In the genomic region with DNA sequence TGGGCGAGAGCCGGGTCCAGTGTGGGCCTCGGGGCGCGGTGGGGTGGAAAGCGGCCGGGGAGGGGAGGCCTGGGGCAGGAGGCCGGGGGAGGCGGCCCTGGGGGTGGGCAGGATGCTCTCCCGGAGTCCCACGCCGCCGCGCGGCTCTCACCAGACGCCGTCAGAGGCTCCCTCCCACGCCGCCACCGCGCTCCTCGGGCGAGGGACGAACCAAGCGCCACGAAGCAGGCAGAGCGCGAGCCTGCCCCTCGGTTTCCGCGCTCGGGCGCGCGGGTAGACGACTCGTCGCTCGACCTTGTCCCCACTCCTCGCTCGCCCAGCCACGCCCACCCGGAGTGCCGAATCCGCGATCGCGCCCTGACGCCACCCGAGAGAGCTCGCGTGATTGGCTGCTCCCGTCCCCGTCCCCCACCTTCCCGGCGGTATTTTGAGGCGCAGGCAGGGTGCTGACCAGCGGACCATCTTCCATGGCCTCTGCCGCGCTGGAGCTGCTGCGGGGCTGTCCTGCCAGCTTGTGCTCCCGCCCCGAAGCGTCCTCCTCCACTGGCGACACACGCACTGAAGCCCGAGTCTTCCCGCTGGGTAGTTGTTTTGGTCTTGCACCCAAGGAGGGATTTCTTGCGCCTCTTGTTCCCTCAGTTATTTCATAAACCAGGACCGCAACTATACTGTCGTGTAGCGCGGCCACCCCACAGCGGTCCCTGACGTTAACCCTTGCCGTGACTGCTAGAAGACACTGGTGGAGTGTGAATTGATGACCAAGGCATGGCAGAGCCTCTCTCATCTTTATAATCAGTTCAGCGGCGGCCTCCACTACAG, we compare ENCODE assay signal across 1 cellular context.
TF ChIP-seq lines count a peak whose summit lies in the region.

A gene with protein sequence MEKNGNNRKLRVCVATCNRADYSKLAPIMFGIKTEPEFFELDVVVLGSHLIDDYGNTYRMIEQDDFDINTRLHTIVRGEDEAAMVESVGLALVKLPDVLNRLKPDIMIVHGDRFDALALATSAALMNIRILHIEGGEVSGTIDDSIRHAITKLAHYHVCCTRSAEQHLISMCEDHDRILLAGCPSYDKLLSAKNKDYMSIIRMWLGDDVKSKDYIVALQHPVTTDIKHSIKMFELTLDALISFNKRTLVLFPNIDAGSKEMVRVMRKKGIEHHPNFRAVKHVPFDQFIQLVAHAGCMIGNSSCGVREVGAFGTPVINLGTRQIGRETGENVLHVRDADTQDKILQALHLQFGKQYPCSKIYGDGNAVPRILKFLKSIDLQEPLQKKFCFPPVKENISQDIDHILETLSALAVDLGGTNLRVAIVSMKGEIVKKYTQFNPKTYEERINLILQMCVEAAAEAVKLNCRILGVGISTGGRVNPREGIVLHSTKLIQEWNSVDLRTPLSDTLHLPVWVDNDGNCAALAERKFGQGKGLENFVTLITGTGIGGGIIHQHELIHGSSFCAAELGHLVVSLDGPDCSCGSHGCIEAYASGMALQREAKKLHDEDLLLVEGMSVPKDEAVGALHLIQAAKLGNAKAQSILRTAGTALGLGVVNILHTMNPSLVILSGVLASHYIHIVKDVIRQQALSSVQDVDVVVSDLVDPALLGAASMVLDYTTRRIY (minus strand): TSS at position 279 of the 819 bp plus-strand sequence. CDS start 9,093 bp downstream, outside the sequence.

TF ChIP-seq in H1, 55 proteins besides CTCF, POLR2A, EP300 and RAD21:
- TF ChIP-seq, protein P1, sequence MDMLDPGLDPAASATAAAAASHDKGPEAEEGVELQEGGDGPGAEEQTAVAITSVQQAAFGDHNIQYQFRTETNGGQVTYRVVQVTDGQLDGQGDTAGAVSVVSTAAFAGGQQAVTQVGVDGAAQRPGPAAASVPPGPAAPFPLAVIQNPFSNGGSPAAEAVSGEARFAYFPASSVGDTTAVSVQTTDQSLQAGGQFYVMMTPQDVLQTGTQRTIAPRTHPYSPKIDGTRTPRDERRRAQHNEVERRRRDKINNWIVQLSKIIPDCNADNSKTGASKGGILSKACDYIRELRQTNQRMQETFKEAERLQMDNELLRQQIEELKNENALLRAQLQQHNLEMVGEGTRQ (IDR thresholded peaks at IDR 0.05; ENCODE audit: low read length), result no peak
- TF ChIP-seq SRF (IDR thresholded peaks at IDR 0.05; ENCODE audit: low read depth, low read length), result peak; percentile 89
- no peak for TF ChIP-seq BRCA1 (IDR thresholded peaks at IDR 0.05; ENCODE audit: low read depth, low read length)
- TF ChIP-seq RXRA (IDR thresholded peaks at IDR 0.05; ENCODE audit: insufficient read depth, low read depth, low read length), result no peak
- no peak for TF ChIP-seq TCF12 (IDR thresholded peaks at IDR 0.05; ENCODE audit: low read depth, low read length)
- TF ChIP-seq NANOG (IDR thresholded peaks at IDR 0.05; ENCODE audit: insufficient read depth, low read depth, low read length, poor library complexity, severe bottlenecking), result no peak
- TF ChIP-seq, protein P2, sequence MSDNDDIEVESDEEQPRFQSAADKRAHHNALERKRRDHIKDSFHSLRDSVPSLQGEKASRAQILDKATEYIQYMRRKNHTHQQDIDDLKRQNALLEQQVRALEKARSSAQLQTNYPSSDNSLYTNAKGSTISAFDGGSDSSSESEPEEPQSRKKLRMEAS (IDR thresholded peaks at IDR 0.05), result 0 out of 2 replicates have a peak, but pooled peaks have one; percentile 34
- peak; percentile 77 for TF ChIP-seq BACH1 (IDR thresholded peaks at IDR 0.05; ENCODE audit: low read length)
- no peak for TF ChIP-seq SP2 (IDR thresholded peaks at IDR 0.05; ENCODE audit: low read length)
- peak; percentile 83; the same call in 1 of the 2 replicates for TF ChIP-seq TBP (IDR thresholded peaks at IDR 0.05; ENCODE audit: low read depth, low read length)
- 0 out of 4 replicates have a peak, but pooled peaks of 1 of the 2 experiments have one; percentile 32 for TF ChIP-seq SIN3A (conservative IDR thresholded peaks at IDR 0.05 in 1 of 2, IDR thresholded peaks at IDR 0.05 in 1 of 2; ENCODE audit: low read depth in 1 of 2, low read length in 2 of 2)
- peak; percentile 78 for TF ChIP-seq TAF1 (IDR thresholded peaks at IDR 0.05; ENCODE audit: low read depth, low read length)
- TF ChIP-seq RBBP5 (IDR thresholded peaks at IDR 0.05; ENCODE audit: borderline replicate concordance, low read depth, low read length), result peak; percentile 93; the same call in 1 of the 2 replicates
- peak; percentile 86 for TF ChIP-seq SP1 (IDR thresholded peaks at IDR 0.05; ENCODE audit: low read depth, low read length)
- TF ChIP-seq CHD2 (IDR thresholded peaks at IDR 0.05; ENCODE audit: low read length), result 0 out of 2 replicates have a peak, but pooled peaks have one; percentile 2
- TF ChIP-seq JUND (IDR thresholded peaks at IDR 0.05; ENCODE audit: low read length), result no peak
- TF ChIP-seq YY1 (IDR thresholded peaks at IDR 0.05; ENCODE audit: low read depth, low read length), result peak; percentile 80
- no peak for TF ChIP-seq CBX8 (IDR thresholded peaks at IDR 0.05; ENCODE audit: borderline replicate concordance, low read depth, low read length)
- TF ChIP-seq POLR2AphosphoS5 (IDR thresholded peaks at IDR 0.05; ENCODE audit: low read depth, low read length), result peak; percentile 89
- TF ChIP-seq SAP30 (IDR thresholded peaks at IDR 0.05; ENCODE audit: insufficient read depth, insufficient replicate concordance, low read length), result no peak
- peak; percentile 34 for TF ChIP-seq TAF7 (optimal IDR thresholded peaks at IDR 0.05; ENCODE audit: borderline replicate concordance, low read depth, low read length)
- TF ChIP-seq TEAD4 (IDR thresholded peaks at IDR 0.05; ENCODE audit: low read depth, low read length), result no peak; the same call in 1 of the 2 replicates
- TF ChIP-seq SIX5 (IDR thresholded peaks at IDR 0.05; ENCODE audit: low read depth, low read length), result no peak
- TF ChIP-seq KDM4A (IDR thresholded peaks at IDR 0.05; ENCODE audit: low read depth, low read length, severe bottlenecking), result peak; percentile 81
- peak; percentile 4 to 43; a peak in 2 of 4 replicates for TF ChIP-seq HDAC2 (IDR thresholded peaks at IDR 0.05; ENCODE audit: borderline replicate concordance in 1 of 2, low read depth in 2 of 2, low read length in 2 of 2)
- TF ChIP-seq SUZ12 (IDR thresholded peaks at IDR 0.05; ENCODE audit: low read length), result peak; percentile 40; the same call in 1 of the 2 replicates
- no peak for TF ChIP-seq EZH2 (IDR thresholded peaks at IDR 0.05; ENCODE audit: low read depth, low read length, severe bottlenecking)
- TF ChIP-seq CREB1 (IDR thresholded peaks at IDR 0.05), result peak; percentile 88
- no peak for TF ChIP-seq RNF2 (IDR thresholded peaks at IDR 0.05; ENCODE audit: borderline replicate concordance, low read depth, low read length, missing control alignments, poor library complexity, severe bottlenecking)
- no peak for TF ChIP-seq CTBP2 (IDR thresholded peaks at IDR 0.05; ENCODE audit: borderline replicate concordance, insufficient read depth, insufficient read length, low read length)
- TF ChIP-seq KDM1A (IDR thresholded peaks at IDR 0.05; ENCODE audit: borderline replicate concordance, low read length), result no peak
- peak; percentile 73 for TF ChIP-seq ASH2L (IDR thresholded peaks at IDR 0.05; ENCODE audit: low read length)
- no peak for TF ChIP-seq CBX5 (IDR thresholded peaks at IDR 0.05; ENCODE audit: low read depth, low read length)
- TF ChIP-seq FOSL1 (IDR thresholded peaks at IDR 0.05; ENCODE audit: insufficient read depth, low read depth, low read length), result no peak
- TF ChIP-seq PHF8 (conservative IDR thresholded peaks at IDR 0.05; ENCODE audit: low read depth, low read length), result peak; percentile 74
- TF ChIP-seq GTF2F1 (IDR thresholded peaks at IDR 0.05; ENCODE audit: borderline replicate concordance, low read depth, low read length), result no peak
- TF ChIP-seq KDM5A (IDR thresholded peaks at IDR 0.05; ENCODE audit: low read length), result no peak
- no peak for TF ChIP-seq EGR1 (IDR thresholded peaks at IDR 0.05; ENCODE audit: borderline replicate concordance, low read depth, low read length)
